ENCODE assay signal across 1 cellular context in genomic region chr2:34533585-34534225, GRCh38.
TF ChIP-seq lines count a peak whose summit lies in the region.

No MANE protein-coding gene starts in this region.

TF ChIP-seq in GM23338, 12 proteins besides CTCF, POLR2A, EP300 and RAD21 (continued from another document):
- TF ChIP-seq, protein P1, sequence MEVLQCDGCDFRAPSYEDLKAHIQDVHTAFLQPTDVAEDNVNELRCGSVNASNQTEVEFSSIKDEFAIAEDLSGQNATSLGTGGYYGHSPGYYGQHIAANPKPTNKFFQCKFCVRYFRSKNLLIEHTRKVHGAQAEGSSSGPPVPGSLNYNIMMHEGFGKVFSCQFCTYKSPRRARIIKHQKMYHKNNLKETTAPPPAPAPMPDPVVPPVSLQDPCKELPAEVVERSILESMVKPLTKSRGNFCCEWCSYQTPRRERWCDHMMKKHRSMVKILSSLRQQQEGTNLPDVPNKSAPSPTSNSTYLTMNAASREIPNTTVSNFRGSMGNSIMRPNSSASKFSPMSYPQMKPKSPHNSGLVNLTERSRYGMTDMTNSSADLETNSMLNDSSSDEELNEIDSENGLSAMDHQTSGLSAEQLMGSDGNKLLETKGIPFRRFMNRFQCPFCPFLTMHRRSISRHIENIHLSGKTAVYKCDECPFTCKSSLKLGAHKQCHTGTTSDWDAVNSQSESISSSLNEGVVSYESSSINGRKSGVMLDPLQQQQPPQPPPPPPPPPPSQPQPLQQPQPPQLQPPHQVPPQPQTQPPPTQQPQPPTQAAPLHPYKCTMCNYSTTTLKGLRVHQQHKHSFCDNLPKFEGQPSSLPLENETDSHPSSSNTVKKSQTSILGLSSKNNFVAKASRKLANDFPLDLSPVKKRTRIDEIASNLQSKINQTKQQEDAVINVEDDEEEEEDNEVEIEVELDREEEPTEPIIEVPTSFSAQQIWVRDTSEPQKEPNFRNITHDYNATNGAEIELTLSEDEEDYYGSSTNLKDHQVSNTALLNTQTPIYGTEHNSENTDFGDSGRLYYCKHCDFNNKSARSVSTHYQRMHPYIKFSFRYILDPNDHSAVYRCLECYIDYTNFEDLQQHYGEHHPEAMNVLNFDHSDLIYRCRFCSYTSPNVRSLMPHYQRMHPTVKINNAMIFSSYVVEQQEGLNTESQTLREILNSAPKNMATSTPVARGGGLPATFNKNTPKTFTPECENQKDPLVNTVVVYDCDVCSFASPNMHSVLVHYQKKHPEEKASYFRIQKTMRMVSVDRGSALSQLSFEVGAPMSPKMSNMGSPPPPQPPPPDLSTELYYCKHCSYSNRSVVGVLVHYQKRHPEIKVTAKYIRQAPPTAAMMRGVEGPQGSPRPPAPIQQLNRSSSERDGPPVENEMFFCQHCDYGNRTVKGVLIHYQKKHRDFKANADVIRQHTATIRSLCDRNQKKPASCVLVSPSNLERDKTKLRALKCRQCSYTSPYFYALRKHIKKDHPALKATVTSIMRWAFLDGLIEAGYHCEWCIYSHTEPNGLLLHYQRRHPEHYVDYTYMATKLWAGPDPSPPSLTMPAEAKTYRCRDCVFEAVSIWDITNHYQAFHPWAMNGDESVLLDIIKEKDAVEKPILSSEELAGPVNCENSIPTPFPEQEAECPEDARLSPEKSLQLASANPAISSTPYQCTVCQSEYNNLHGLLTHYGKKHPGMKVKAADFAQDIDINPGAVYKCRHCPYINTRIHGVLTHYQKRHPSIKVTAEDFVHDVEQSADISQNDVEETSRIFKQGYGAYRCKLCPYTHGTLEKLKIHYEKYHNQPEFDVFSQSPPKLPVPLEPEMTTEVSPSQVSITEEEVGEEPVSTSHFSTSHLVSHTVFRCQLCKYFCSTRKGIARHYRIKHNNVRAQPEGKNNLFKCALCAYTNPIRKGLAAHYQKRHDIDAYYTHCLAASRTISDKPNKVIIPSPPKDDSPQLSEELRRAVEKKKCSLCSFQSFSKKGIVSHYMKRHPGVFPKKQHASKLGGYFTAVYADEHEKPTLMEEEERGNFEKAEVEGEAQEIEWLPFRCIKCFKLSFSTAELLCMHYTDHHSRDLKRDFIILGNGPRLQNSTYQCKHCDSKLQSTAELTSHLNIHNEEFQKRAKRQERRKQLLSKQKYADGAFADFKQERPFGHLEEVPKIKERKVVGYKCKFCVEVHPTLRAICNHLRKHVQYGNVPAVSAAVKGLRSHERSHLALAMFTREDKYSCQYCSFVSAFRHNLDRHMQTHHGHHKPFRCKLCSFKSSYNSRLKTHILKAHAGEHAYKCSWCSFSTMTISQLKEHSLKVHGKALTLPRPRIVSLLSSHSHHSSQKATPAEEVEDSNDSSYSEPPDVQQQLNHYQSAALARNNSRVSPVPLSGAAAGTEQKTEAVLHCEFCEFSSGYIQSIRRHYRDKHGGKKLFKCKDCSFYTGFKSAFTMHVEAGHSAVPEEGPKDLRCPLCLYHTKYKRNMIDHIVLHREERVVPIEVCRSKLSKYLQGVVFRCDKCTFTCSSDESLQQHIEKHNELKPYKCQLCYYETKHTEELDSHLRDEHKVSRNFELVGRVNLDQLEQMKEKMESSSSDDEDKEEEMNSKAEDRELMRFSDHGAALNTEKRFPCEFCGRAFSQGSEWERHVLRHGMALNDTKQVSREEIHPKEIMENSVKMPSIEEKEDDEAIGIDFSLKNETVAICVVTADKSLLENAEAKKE (CRISPR knock-in tag; IDR thresholded peaks at IDR 0.05) = no peak
- TF ChIP-seq, protein P2, sequence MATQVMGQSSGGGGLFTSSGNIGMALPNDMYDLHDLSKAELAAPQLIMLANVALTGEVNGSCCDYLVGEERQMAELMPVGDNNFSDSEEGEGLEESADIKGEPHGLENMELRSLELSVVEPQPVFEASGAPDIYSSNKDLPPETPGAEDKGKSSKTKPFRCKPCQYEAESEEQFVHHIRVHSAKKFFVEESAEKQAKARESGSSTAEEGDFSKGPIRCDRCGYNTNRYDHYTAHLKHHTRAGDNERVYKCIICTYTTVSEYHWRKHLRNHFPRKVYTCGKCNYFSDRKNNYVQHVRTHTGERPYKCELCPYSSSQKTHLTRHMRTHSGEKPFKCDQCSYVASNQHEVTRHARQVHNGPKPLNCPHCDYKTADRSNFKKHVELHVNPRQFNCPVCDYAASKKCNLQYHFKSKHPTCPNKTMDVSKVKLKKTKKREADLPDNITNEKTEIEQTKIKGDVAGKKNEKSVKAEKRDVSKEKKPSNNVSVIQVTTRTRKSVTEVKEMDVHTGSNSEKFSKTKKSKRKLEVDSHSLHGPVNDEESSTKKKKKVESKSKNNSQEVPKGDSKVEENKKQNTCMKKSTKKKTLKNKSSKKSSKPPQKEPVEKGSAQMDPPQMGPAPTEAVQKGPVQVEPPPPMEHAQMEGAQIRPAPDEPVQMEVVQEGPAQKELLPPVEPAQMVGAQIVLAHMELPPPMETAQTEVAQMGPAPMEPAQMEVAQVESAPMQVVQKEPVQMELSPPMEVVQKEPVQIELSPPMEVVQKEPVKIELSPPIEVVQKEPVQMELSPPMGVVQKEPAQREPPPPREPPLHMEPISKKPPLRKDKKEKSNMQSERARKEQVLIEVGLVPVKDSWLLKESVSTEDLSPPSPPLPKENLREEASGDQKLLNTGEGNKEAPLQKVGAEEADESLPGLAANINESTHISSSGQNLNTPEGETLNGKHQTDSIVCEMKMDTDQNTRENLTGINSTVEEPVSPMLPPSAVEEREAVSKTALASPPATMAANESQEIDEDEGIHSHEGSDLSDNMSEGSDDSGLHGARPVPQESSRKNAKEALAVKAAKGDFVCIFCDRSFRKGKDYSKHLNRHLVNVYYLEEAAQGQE (IDR thresholded peaks at IDR 0.05; ENCODE audit: unreplicated experiment) = no peak
- TF ChIP-seq ETS1 (IDR thresholded peaks at IDR 0.05) (no peak), ZNF331 (CRISPR knock-in tag; IDR thresholded peaks at IDR 0.05; ENCODE audit: low read depth) (no peak), STAT1 (IDR thresholded peaks at IDR 0.05; ENCODE audit: unreplicated experiment) (no peak), ZNF114 (CRISPR knock-in tag; IDR thresholded peaks at IDR 0.05) (no peak), CREB1 (CRISPR knock-in tag; IDR thresholded peaks at IDR 0.05; ENCODE audit: low read depth) (no peak), JUNB (IDR thresholded peaks at IDR 0.05; ENCODE audit: unreplicated experiment) (no peak)
